8 cellular contexts compared by ENCODE assay signal in the genomic region with DNA sequence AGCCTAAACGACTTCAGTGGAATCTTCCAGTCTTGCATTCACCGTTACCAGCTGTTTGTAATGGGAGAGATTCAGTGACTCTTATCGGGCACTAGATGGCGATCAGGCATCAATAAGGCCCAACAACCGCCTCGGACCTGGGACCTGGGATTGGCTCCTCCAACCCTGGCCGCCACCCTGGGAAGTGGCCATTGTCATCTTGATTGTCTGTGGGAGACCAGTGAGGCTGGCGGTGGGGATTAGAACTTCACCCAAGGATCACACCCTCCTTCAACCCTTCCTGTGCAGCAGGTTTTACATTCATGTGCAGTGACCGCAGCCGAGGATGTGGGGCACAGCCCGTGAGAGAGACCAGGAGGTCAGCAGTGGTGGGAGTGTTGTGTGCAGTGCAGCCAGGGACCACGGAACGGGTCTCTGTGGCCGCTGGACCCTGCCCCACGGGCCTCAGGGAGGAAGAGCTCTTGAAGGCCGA.
A peak's percentile ranks its signal among the peaks of the same experiment; 100 is the strongest.
DNase-seq lines count a peak whose midpoint lies in the region; ATAC-seq and TF ChIP-seq lines count a peak whose summit lies in the region.

No MANE protein-coding gene starts in this region.

- H3K27ac ChIP-seq in DND-41 (ENCODE audit: low read length) = peak overlapping the region; percentile 76
- H3K27ac ChIP-seq in stomach = no peak overlapping the region

- DNase-seq in DND-41 (peak; percentile 74), HK-2 (ENCODE audit: unreplicated experiment) (peak; percentile 91), NOMO-1 (lab: John Stamatoyannopoulos, UW; ENCODE audit: unreplicated experiment in 2 of 2) (peak; percentile 25 to 54), erythroblast (lab: John Stamatoyannopoulos, UW) (peak; percentile 24 to 41), naive B cell (peak; percentile 39), stomach (peak; percentile 53)
- peak; percentile 70 for DNase-seq in activated CD8-positive, alpha-beta memory T cell treated with anti-CD3 and anti-CD28 coated beads, Interleukin-2, amount 50 U/mL, for 48 hours

- no peak overlapping the region for H3K4me2 ChIP-seq in DND-41 (ENCODE audit: insufficient read depth, low read length)

- peaks cover 5 to 17% (median 17%) of the 10 kb centered on the region in 3 donors for H3K4me1 Mint-ChIP-seq in naive B cell

- H3K4me3 ChIP-seq in DND-41 (ENCODE audit: low read depth in 1 of 2, low read length in 2 of 2) (no peak overlapping the region), stomach (no peak overlapping the region)

- TF ChIP-seq CTCF in DND-41 (IDR thresholded peaks at IDR 0.05; ENCODE audit: borderline replicate concordance, extremely low read depth, low read length, poor library complexity, severe bottlenecking) (peak; percentile 88), stomach (IDR thresholded peaks at IDR 0.05) (peak in 5 of 7 experiments; percentile 44 to 71 (median 63))

- no peaks in the 10 kb centered on the region for H3K79me2 ChIP-seq in DND-41 (ENCODE audit: insufficient read depth, low read length)

- H3K9ac ChIP-seq in DND-41 (ENCODE audit: low read depth, low read length) = no peak overlapping the region; the same call in 1 of the 2 replicates

- TF ChIP-seq POLR2A in erythroblast (IDR thresholded peaks at IDR 0.05; ENCODE audit: low read length) (no peak), stomach (IDR thresholded peaks at IDR 0.05) (no peak)

- H2AFZ ChIP-seq in DND-41 (ENCODE audit: low read depth, low read length) = peak overlapping the region; percentile 20; the same call in 1 of the 2 replicates

- 28 to 41% (median 32%) methylated on average over 16 of the region's 16 CpGs for WGBS in stomach, 5 donors

- TF ChIP-seq EP300 in stomach (IDR thresholded peaks at IDR 0.05) = no peak

- H3K27me3 Mint-ChIP-seq in naive B cell = peaks cover 22 to 66% (median 37%) of the 10 kb centered on the region in 3 donors

- H3K9me3 Mint-ChIP-seq in naive B cell = peaks cover 0 to 2% (median 0%) of the 10 kb centered on the region in 7 donors

- intact Hi-C loops in stomach (cut with DNase I; ENCODE audit: low total_unique reads) = loop anchor here (10.0 kb wide), 2 partner anchors 369 to 979 kb away; no protein-coding TSS in a partner anchor

- H3K4me1 ChIP-seq in DND-41 (ENCODE audit: insufficient read depth, low read length) (peaks cover 25% of the 10 kb centered on the region), stomach (peaks cover 0 to 14% (median 4%) of the 10 kb centered on the region in 4 donors)

- ATAC-seq in DND-41 (ENCODE audit: insufficient read depth, low read depth) (peak; percentile 83), naive B cell (ENCODE audit: low read depth in 2 of 2) (peak; percentile 61 to 76), HG02884 (IDR thresholded peaks at IDR 0.05; ENCODE audit: unreplicated experiment) (no peak)

- peak overlapping the region in 1 of 8 donors; percentile 48 for H3K4me3 Mint-ChIP-seq in naive B cell

- H3K36me3 Mint-ChIP-seq in naive B cell = no peaks in the 10 kb centered on the region

- H4K20me1 ChIP-seq in DND-41 (ENCODE audit: insufficient read depth, low read length) = no peaks in the 10 kb centered on the region

- H3K36me3 ChIP-seq in DND-41 (ENCODE audit: insufficient read depth, low read length) (no peaks in the 10 kb centered on the region), stomach (no peaks in the 10 kb centered on the region)

- H3K9me3 ChIP-seq in DND-41 (ENCODE audit: insufficient read depth, low read length, severe bottlenecking) (no peaks in the 10 kb centered on the region), stomach (peaks cover 0 to 9% (median 0%) of the 10 kb centered on the region in 4 donors)

- H3K27me3 ChIP-seq in DND-41 (ENCODE audit: insufficient read depth, low read length, poor library complexity) (no peaks in the 10 kb centered on the region), stomach (peaks cover 0 to 10% (median 0%) of the 10 kb centered on the region in 3 donors)

- H3K27ac Mint-ChIP-seq in naive B cell = peak overlapping the region in 3 of 6 donors; percentile 55 to 84 (median 75)

Comparison
In these comparisons a context has a peak if more than half of its experiments do, and no peak if none do; other contexts are left out.
1. DNase-seq: peak in every context shown above with its lines; median percentile 91 in HK-2; 74 in DND-41; 70 in activated CD8-positive, alpha-beta memory T cell treated with anti-CD3 and anti-CD28 coated beads, Interleukin-2, amount 50 U/mL, for 48 hours; 53 in stomach; 40 in NOMO-1; 39 in naive B cell; 32 in erythroblast.